ENCODE assay signal across 1 cellular context in genomic region chr17:39621523-39622379, GRCh38.
TF ChIP-seq lines count a peak whose summit lies in the region.

No MANE protein-coding gene starts in this region.

TF ChIP-seq in K562, 482 proteins besides CTCF, POLR2A, EP300 and RAD21 (continues in another document):
- TF ChIP-seq KLF6 (CRISPR knock-in tag; IDR thresholded peaks at IDR 0.05; ENCODE audit: borderline replicate concordance) = no peak
- peak; percentile 77 for TF ChIP-seq CC2D1A (IDR thresholded peaks at IDR 0.05)
- peak; percentile 60; the same call in 1 of the 2 replicates for TF ChIP-seq ZBTB7A (IDR thresholded peaks at IDR 0.05; ENCODE audit: borderline replicate concordance, control insufficient read depth, low read depth, low read length)
- TF ChIP-seq FOSL1 (tag; conservative IDR thresholded peaks at IDR 0.05) = no peak
- peak; percentile 24; the same call in 1 of the 2 replicates for TF ChIP-seq SMAD4 (CRISPR knock-in tag; conservative IDR thresholded peaks at IDR 0.05)
- TF ChIP-seq MIER1 (IDR thresholded peaks at IDR 0.05; ENCODE audit: low read depth) = 0 out of 2 replicates have a peak, but pooled peaks have one; percentile 64
- TF ChIP-seq CBX3 (IDR thresholded peaks at IDR 0.05; ENCODE audit: borderline replicate concordance in 1 of 2, low read length in 2 of 2) = peak in 1 of 2 experiments; percentile 73; a peak in 1 of 3 replicates
- peak; percentile 37 for TF ChIP-seq TBP (optimal IDR thresholded peaks at IDR 0.05; ENCODE audit: low read depth, low read length)
- peak; percentile 23 for TF ChIP-seq HNRNPLL (IDR thresholded peaks at IDR 0.05; ENCODE audit: low read depth, low read length, poor library complexity, severe bottlenecking)
- TF ChIP-seq DEAF1 (CRISPR knock-in tag; IDR thresholded peaks at IDR 0.05) = peak; percentile 93
- TF ChIP-seq MLLT1 (IDR thresholded peaks at IDR 0.05) = peak in 1 of 2 experiments; percentile 97; a peak in 2 of 4 replicates
- no peak for TF ChIP-seq CBX1 (IDR thresholded peaks at IDR 0.05; ENCODE audit: low read depth)
- peak; percentile 26; the same call in 1 of the 2 replicates for TF ChIP-seq MTA3 (IDR thresholded peaks at IDR 0.05; ENCODE audit: borderline replicate concordance)
- TF ChIP-seq CREM (IDR thresholded peaks at IDR 0.05; ENCODE audit: low read depth) = peak; percentile 64; the same call in 1 of the 2 replicates
- TF ChIP-seq JUND (IDR thresholded peaks at IDR 0.05; ENCODE audit: borderline replicate concordance, low read depth, low read length) = peak; percentile 41
- TF ChIP-seq JUND (tag; IDR thresholded peaks at IDR 0.05; ENCODE audit: borderline replicate concordance, low read depth, low read length) = no peak
- peak; percentile 80; the same call in 1 of the 2 replicates for TF ChIP-seq ZNF592 (IDR thresholded peaks at IDR 0.05)
- 0 out of 2 replicates have a peak, but pooled peaks have one; percentile 25 for TF ChIP-seq LCOR (CRISPR knock-in tag; IDR thresholded peaks at IDR 0.05)
- TF ChIP-seq XRCC5 (IDR thresholded peaks at IDR 0.05; ENCODE audit: low read depth, low read length) = peak; percentile 94; the same call in 1 of the 2 replicates
- peak; percentile 23; the same call in 1 of the 2 replicates for TF ChIP-seq L3MBTL2 (IDR thresholded peaks at IDR 0.05)
- no peak for TF ChIP-seq HMG20A (CRISPR knock-in tag; conservative IDR thresholded peaks at IDR 0.05)
- 0 out of 2 replicates have a peak, but pooled peaks have one; percentile 8 for TF ChIP-seq BCOR (IDR thresholded peaks at IDR 0.05)
- TF ChIP-seq JUN (IDR thresholded peaks at IDR 0.05; ENCODE audit: borderline replicate concordance, low read depth, low read length) = peak; percentile 51; the same call in 1 of the 2 replicates
- TF ChIP-seq JUN (CRISPR knock-in tag; IDR thresholded peaks at IDR 0.05; ENCODE audit: borderline replicate concordance) = no peak
- peak; percentile 38; the same call in 1 of the 2 replicates for TF ChIP-seq VEZF1 (CRISPR knock-in tag; IDR thresholded peaks at IDR 0.05)
- peak; percentile 75; the same call in 1 of the 2 replicates for TF ChIP-seq STAG1 (CRISPR knock-in tag; IDR thresholded peaks at IDR 0.05; ENCODE audit: borderline replicate concordance)
- peak; percentile 31; the same call in 1 of the 2 replicates for TF ChIP-seq CTBP1 (IDR thresholded peaks at IDR 0.05; ENCODE audit: borderline replicate concordance)
- no peak for TF ChIP-seq ZNF696 (CRISPR knock-in tag; conservative IDR thresholded peaks at IDR 0.05)
- TF ChIP-seq ZBTB9 (CRISPR knock-in tag; IDR thresholded peaks at IDR 0.05) = no peak
- peak; percentile 48 for TF ChIP-seq HCFC1 (IDR thresholded peaks at IDR 0.05; ENCODE audit: low read depth, low read length)
- TF ChIP-seq MYC (IDR thresholded peaks at IDR 0.05; ENCODE audit: low read depth, low read length) = peak; percentile 26; the same call in 1 of the 2 replicates
- TF ChIP-seq MYC (CRISPR knock-in tag; IDR thresholded peaks at IDR 0.05; ENCODE audit: borderline replicate concordance, low read depth) = no peak
- no peak for TF ChIP-seq THRB (CRISPR knock-in tag; conservative IDR thresholded peaks at IDR 0.05)
- TF ChIP-seq ZNF57 (CRISPR knock-in tag; IDR thresholded peaks at IDR 0.05) = no peak
- TF ChIP-seq POU5F1 (IDR thresholded peaks at IDR 0.05; ENCODE audit: borderline replicate concordance, low read depth, low read length, partially characterized antibody) = no peak
- TF ChIP-seq SMC3 (conservative IDR thresholded peaks at IDR 0.05; ENCODE audit: insufficient read depth, low read depth, low read length) = peak; percentile 99
- no peak for TF ChIP-seq SMARCA5 (IDR thresholded peaks at IDR 0.05)
- peak; percentile 43; the same call in 1 of the 2 replicates for TF ChIP-seq STAT5A (IDR thresholded peaks at IDR 0.05; ENCODE audit: borderline replicate concordance, low read length)
- TF ChIP-seq GTF2E2 (tag; IDR thresholded peaks at IDR 0.05) = no peak
- peak; percentile 80; the same call in 1 of the 2 replicates for TF ChIP-seq REST (CRISPR knock-in tag; IDR thresholded peaks at IDR 0.05; ENCODE audit: low read depth)
- TF ChIP-seq MAZ (CRISPR knock-in tag; conservative IDR thresholded peaks at IDR 0.05 in 1 of 2, IDR thresholded peaks at IDR 0.05 in 1 of 2) = peak in 1 of 2 experiments; percentile 76; a peak in 2 of 4 replicates
- TF ChIP-seq TFAP4 (CRISPR knock-in tag; IDR thresholded peaks at IDR 0.05; ENCODE audit: borderline replicate concordance) = peak; percentile 35; the same call in 1 of the 2 replicates
- no peak for TF ChIP-seq STAT6 (CRISPR knock-in tag; IDR thresholded peaks at IDR 0.05)
- no peak for TF ChIP-seq PURB (CRISPR knock-in tag; IDR thresholded peaks at IDR 0.05; ENCODE audit: low read depth)
